8 cellular contexts compared by ENCODE assay signal in genomic region chr11:43830928-43831440, GRCh38. TPM values are rescaled to one million over a fixed set of nuclear protein-coding genes. Genes with fewer than 3 reads are reported as not detected.
DNase-seq lines count a peak whose midpoint lies in the region; ATAC-seq, FAIRE-seq and TF ChIP-seq lines count a peak whose summit lies in the region.

No MANE protein-coding gene starts in this region.

- CTCF ChIA-PET in A549 (lab: Yijun Ruan, JAX) = interaction anchor here (0.7 to 6.9 kb wide), 7 partner anchors 12 to 458 kb away, joined by 3 to 61 read pairs (median 4); no protein-coding TSS in a partner anchor
- CTCF ChIA-PET in activated CD4-positive, alpha-beta T cell treated with anti-CD3 and anti-CD28 coated beads for 36 hours (lab: Charles Lee) = interaction anchor here (0.9 to 2.8 kb wide), 10 partner anchors 10 to 258 kb away, joined by 3 to 20 read pairs (median 4); partner anchors contain the start of gene HSD17B12

- intact Hi-C loops in activated CD4-positive, alpha-beta T cell treated with anti-CD3 and anti-CD28 coated beads for 36 hours (cut with DNase I, micrococcal nuclease) = loop anchor here (1.0 to 2.0 kb wide), 7 partner anchors 22 to 186 kb away; partner anchors contain the start of genes HSD17B12 (in 2 of the 2), ALKBH3 (in 1 of the 2) and C11orf96 (in 1 of the 2)

- TF ChIP-seq EP300 in A549 (IDR thresholded peaks at IDR 0.05) = no peak

- 2% methylated on average over 5 of the region's 5 CpGs for WGBS in A549 (ENCODE audit: missing lambda C conversion rate)

- ATAC-seq in A549 = peak; percentile 100
- ATAC-seq in activated CD4-positive, alpha-beta T cell treated with anti-CD3 and anti-CD28 coated beads for 36 hours = peak; percentile 99
- ATAC-seq in GM21723 (IDR thresholded peaks at IDR 0.05; ENCODE audit: unreplicated experiment) = no peak

- peak; percentile 84 to 90 for DNase-seq in A549 (ENCODE audit: low read depth in 1 of 2, low spot score in 1 of 2)
- DNase-seq in HFFc6 = peak; percentile 100
- peak; percentile 81 for DNase-seq in activated CD4-positive, alpha-beta T cell treated with anti-CD3 and anti-CD28 coated beads for 36 hours
- peak; percentile 99 for DNase-seq in epithelial cell of esophagus (ENCODE audit: low read depth)
- DNase-seq in pulmonary artery endothelial cell (ENCODE audit: low read depth, low spot score) = peak; percentile 73
- no peak for DNase-seq in NCI-H1092 (lab: John Stamatoyannopoulos, UW)
- DNase-seq in NCI-H2171 treated with DMSO at 0.1 percent for 48 hours (lab: John Stamatoyannopoulos, UW) = no peak

- H3K27ac ChIP-seq in A549 = 0 out of 6 replicates have a peak overlapping the region, but pooled peaks have one; percentile 17 to 22

- peaks cover 35% of the 10 kb centered on the region for H3K4me1 Mint-ChIP-seq in HFFc6 (ENCODE audit: low read depth)
- H3K4me1 Mint-ChIP-seq in activated CD4-positive, alpha-beta T cell treated with anti-CD3 and anti-CD28 coated beads for 36 hours = peaks cover 24% of the 10 kb centered on the region

- peaks cover 19% of the 10 kb centered on the region for H3K4me1 ChIP-seq in A549

- no peak overlapping the region for H3K4me3 ChIP-seq in A549
- H3K4me3 ChIP-seq in epithelial cell of esophagus (ENCODE audit: low read length) = no peak overlapping the region

- peak; percentile 99 for FAIRE-seq in A549 (lab: Jason Lieb, UNC)

- H3K27me3 Mint-ChIP-seq in HFFc6 (ENCODE audit: insufficient read depth) = no peaks in the 10 kb centered on the region
- H3K27me3 Mint-ChIP-seq in activated CD4-positive, alpha-beta T cell treated with anti-CD3 and anti-CD28 coated beads for 36 hours = no peaks in the 10 kb centered on the region

- peak overlapping the region; percentile 74 for H3K4me3 Mint-ChIP-seq in HFFc6
- H3K4me3 Mint-ChIP-seq in activated CD4-positive, alpha-beta T cell treated with anti-CD3 and anti-CD28 coated beads for 36 hours = no peak overlapping the region

- TF ChIP-seq RAD21 in A549 (conservative IDR thresholded peaks at IDR 0.05 in 1 of 2, IDR thresholded peaks at IDR 0.05 in 1 of 2) = no peak

- POLR2A ChIA-PET in A549 (lab: Yijun Ruan, JAX) = interaction anchor here (0.7 to 2.1 kb wide), 3 partner anchors 91 to 151 kb away, joined by 3 to 7 read pairs (median 4); partner anchors contain the start of genes C11orf96 and HSD17B12
- POLR2A ChIA-PET in activated CD4-positive, alpha-beta T cell treated with anti-CD3 and anti-CD28 coated beads for 36 hours (lab: Charles Lee) = no interaction called here

- peak overlapping the region; percentile 80 for H3K27ac Mint-ChIP-seq in HFFc6
- H3K27ac Mint-ChIP-seq in activated CD4-positive, alpha-beta T cell treated with anti-CD3 and anti-CD28 coated beads for 36 hours = peak overlapping the region; percentile 73

- H3K9me3 ChIP-seq in A549 = no peaks in the 10 kb centered on the region

- peak overlapping the region; percentile 60 for H3K4me2 ChIP-seq in A549

- H3K9me3 Mint-ChIP-seq in HFFc6 = no peaks in the 10 kb centered on the region
- H3K9me3 Mint-ChIP-seq in activated CD4-positive, alpha-beta T cell treated with anti-CD3 and anti-CD28 coated beads for 36 hours (ENCODE audit: low read depth) = no peaks in the 10 kb centered on the region

- TF ChIP-seq POLR2A in A549 (IDR thresholded peaks at IDR 0.05; ENCODE audit: low read length) = no peak

- TF ChIP-seq CTCF in A549 (IDR thresholded peaks at IDR 0.05) = no peak
- TF ChIP-seq CTCF in HFFc6 (IDR thresholded peaks at IDR 0.05) = no peak
- TF ChIP-seq CTCF in epithelial cell of esophagus (IDR thresholded peaks at IDR 0.05; ENCODE audit: insufficient read depth, low read depth, low read length, missing control alignments) = no peak

- H3K36me3 Mint-ChIP-seq in HFFc6 (ENCODE audit: low read depth) = peaks cover 5% of the 10 kb centered on the region; the same call in 1 of the 2 replicates
- H3K36me3 Mint-ChIP-seq in activated CD4-positive, alpha-beta T cell treated with anti-CD3 and anti-CD28 coated beads for 36 hours (ENCODE audit: low read depth) = no peaks in the 10 kb centered on the region

TF ChIP-seq in A549, 52 proteins besides CTCF, POLR2A, EP300 and RAD21:
- peak; percentile 93; the same call in 1 of the 2 replicates for TF ChIP-seq FOSL2 (IDR thresholded peaks at IDR 0.05)
- peak; percentile 99 for TF ChIP-seq FOSL2 (CRISPR knock-in tag; IDR thresholded peaks at IDR 0.05)
- peak; percentile 53 for TF ChIP-seq MAX (IDR thresholded peaks at IDR 0.05)
- peak; percentile 36 to 44; a peak in 3 of 4 replicates for TF ChIP-seq CEBPB (IDR thresholded peaks at IDR 0.05)
- peak; percentile 94 for TF ChIP-seq JUNB (IDR thresholded peaks at IDR 0.05)
- TF ChIP-seq JUN (IDR thresholded peaks at IDR 0.05) = peak in 1 of 2 experiments; percentile 65; a peak in 2 of 5 replicates
- no peak for TF ChIP-seq HOXB5 (CRISPR knock-in tag; IDR thresholded peaks at IDR 0.05)
- TF ChIP-seq MAFK (IDR thresholded peaks at IDR 0.05; ENCODE audit: partially characterized antibody) = no peak

RNA-seq across cellular contexts. Expression of gene ALKBH3, which starts 49.6 kb away (rescaled TPM):
- 48.7 and 50.2 TPM in 2 replicates for polyA plus RNA-seq in A549 (2011; rRNA removed)
- polyA plus RNA-seq in A549 (2012; cell fraction: cytosol; rRNA removed) = 15.2 and 16.6 TPM in 2 replicates
- polyA plus RNA-seq in A549 (2012; cell fraction: nucleus; rRNA removed) = 7.8 and 10.5 TPM in 2 replicates
- 22.9 to 25.5 TPM (median 23.7 TPM) in 3 replicates for polyA plus RNA-seq in A549 (2017; fragmentation: RNase III; extraction: RNeasy Plus Mini Kit Qiagen cat#74134 plus additional on column Dnase treatment)
- polyA minus RNA-seq in A549 (2011; rRNA and poly(A)+ RNA removed) = 19.6 and 28.7 TPM in 2 replicates
- 10 to 100 TPM; 24.0 to 35.9 (median 31.5) TPM for total RNA-seq in HFFc6 (2021; fragmentation: NEBNext Ultra II Directional; extraction: Animal tissue kit (Norgen Biotek cat#: 25700))
- 10 to 100 TPM; 41.9 to 42.3 TPM for total RNA-seq in activated CD4-positive, alpha-beta T cell treated with anti-CD3 and anti-CD28 coated beads for 36 hours
- total RNA-seq in pulmonary artery endothelial cell = 28.2 and 42.8 TPM in 2 replicates

Comparison
In these comparisons a context has a peak if more than half of its experiments do, and no peak if none do; other contexts are left out.
1. DNase-seq: peak in A549 (2 of 2), HFFc6 (single experiment), activated CD4-positive, alpha-beta T cell treated with anti-CD3 and anti-CD28 coated beads for 36 hours (single experiment), epithelial cell of esophagus (single experiment) and pulmonary artery endothelial cell (single experiment); none in NCI-H1092 (single experiment) and NCI-H2171 treated with DMSO at 0.1 percent for 48 hours (single experiment).